8 cellular contexts compared by ENCODE assay signal in the genomic region with DNA sequence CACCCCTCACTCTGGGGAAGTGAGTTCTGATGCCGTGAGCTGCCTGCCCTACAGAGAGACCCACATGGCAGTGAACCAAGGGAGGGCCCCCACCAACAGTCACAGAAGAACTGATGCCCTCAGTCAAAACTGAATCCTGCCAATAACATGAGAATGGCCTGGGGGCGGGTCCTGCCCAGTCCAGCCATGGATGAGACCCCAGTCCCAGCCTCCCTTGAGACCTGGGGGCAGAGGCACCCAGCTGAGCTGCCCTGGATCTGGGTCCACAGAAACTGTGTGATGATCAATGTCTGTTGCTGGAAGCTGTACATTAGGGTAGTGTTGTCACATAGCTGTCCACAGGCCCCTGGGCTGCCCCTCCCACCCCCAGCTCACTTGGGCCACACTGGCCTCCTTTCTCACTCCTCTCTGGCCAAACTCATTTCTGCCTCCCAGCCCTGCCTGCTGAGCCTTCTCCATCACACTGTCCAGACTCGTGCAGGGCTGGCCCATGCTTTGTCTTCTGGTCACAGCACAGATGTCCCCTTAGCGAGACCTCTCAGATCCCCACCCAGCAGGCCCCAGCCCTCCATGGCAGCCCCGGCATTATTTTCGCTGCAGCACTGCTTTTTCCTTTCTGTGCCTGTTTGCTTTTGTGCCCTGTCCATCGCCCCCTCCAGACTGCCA. TPM values are rescaled to one million over a fixed set of nuclear protein-coding genes. Genes with fewer than 3 reads are reported as not detected.
DNase-seq lines count a peak whose midpoint lies in the region; ATAC-seq and TF ChIP-seq lines count a peak whose summit lies in the region.
"Had no signal": no experiment of that assay in that cellular context is flagged by ENCODE, and none has a peak within 500 bp of the region (broad histone marks: within the 10 kb centered on the region; RNA-seq: fewer than 3 reads in every experiment).

No MANE protein-coding gene starts in this region.

- H3K4me1 Mint-ChIP-seq in T-helper 17 cell (peaks cover 42% of the 10 kb centered on the region), endothelial cell (ENCODE audit: unreplicated experiment) (peaks cover 33% of the 10 kb centered on the region)

- H3K9me3 Mint-ChIP-seq in endothelial cell (ENCODE audit: unreplicated experiment) = no peaks in the 10 kb centered on the region

- H3K4me1 ChIP-seq in HAP-1 = peaks cover 18% of the 10 kb centered on the region
- peaks cover 15% of the 10 kb centered on the region for H3K4me1 ChIP-seq in skeletal muscle satellite cell (ENCODE audit: control insufficient read depth, insufficient read depth, low read length)

- no peak overlapping the region for H3K9ac ChIP-seq in skeletal muscle satellite cell (ENCODE audit: low read depth, low read length)

- peaks cover 5% of the 10 kb centered on the region; the same call in 1 of the 2 replicates for H3K36me3 ChIP-seq in HAP-1 (replicated peaks)
- H3K36me3 ChIP-seq in skeletal muscle satellite cell (ENCODE audit: insufficient read depth, low read length) = no peaks in the 10 kb centered on the region

- H3K9me3 ChIP-seq in HAP-1 = no peaks in the 10 kb centered on the region
- H3K9me3 ChIP-seq in T-helper 17 cell (ENCODE audit: control insufficient read depth, low read length, poor library complexity, severe bottlenecking) = no peaks in the 10 kb centered on the region
- no peaks in the 10 kb centered on the region for H3K9me3 ChIP-seq in skeletal muscle satellite cell (replicated peaks; ENCODE audit: low read length)

- DNase-seq in HAP-1 (ENCODE audit: low spot score in 2 of 2) (no peak), T-helper 17 cell (no peak), endothelial cell (ENCODE audit: low spot score) (no peak), NCI-H446 treated with DMSO at 0.1 percent for 48 hours (lab: John Stamatoyannopoulos, UW) (no peak), GOT3 (lab: John Stamatoyannopoulos, UW) (no peak)
- DNase-seq: foreskin melanocyte had no signal

- no peak for TF ChIP-seq CTCF in endothelial cell (IDR thresholded peaks at IDR 0.05; ENCODE audit: unreplicated experiment)

- H3K4me3 ChIP-seq in HAP-1 (peak overlapping the region; percentile 79), skeletal muscle satellite cell (ENCODE audit: low read length) (no peak overlapping the region)

- H3K27ac Mint-ChIP-seq in T-helper 17 cell = peak overlapping the region; percentile 100
- peak overlapping the region; percentile 62 for H3K27ac Mint-ChIP-seq in endothelial cell (ENCODE audit: unreplicated experiment)

- H3K36me3 Mint-ChIP-seq in T-helper 17 cell (ENCODE audit: low read depth) (no peaks in the 10 kb centered on the region), endothelial cell (ENCODE audit: low read depth, unreplicated experiment) (peaks cover 11% of the 10 kb centered on the region)

- ATAC-seq in T-helper 17 cell (no peak), HG03439 (IDR thresholded peaks at IDR 0.05; ENCODE audit: unreplicated experiment) (no peak)

- H3K27me3 Mint-ChIP-seq in T-helper 17 cell (no peaks in the 10 kb centered on the region), endothelial cell (ENCODE audit: unreplicated experiment) (peaks cover 23% of the 10 kb centered on the region)

- H3K27me3 ChIP-seq in HAP-1 (ENCODE audit: low read depth) (no peaks in the 10 kb centered on the region), skeletal muscle satellite cell (ENCODE audit: control insufficient read depth, insufficient read depth, low read length) (no peaks in the 10 kb centered on the region)

- H3K4me3 Mint-ChIP-seq in T-helper 17 cell (peak overlapping the region; percentile 92), endothelial cell (ENCODE audit: unreplicated experiment) (no peak overlapping the region)

- H3K4me2 ChIP-seq in skeletal muscle satellite cell (ENCODE audit: low read length) = peak overlapping the region; percentile 89

- in situ Hi-C loops in HAP-1 (cut with MboI; ENCODE audit: low sequenced_read_pairs) = no loop called here

RNA-seq across cellular contexts. Expression of a gene that starts 16.8 kb away (rescaled TPM):
- total RNA-seq in T-helper 17 cell (1 to 10 TPM; 2.2 to 2.3 TPM), endothelial cell (ENCODE audit: unreplicated experiment) (98.4 TPM)
- total RNA-seq in skeletal muscle satellite cell (2012; rRNA removed) = under 0.01 and 1.3 TPM in 2 replicates

RNA-seq across cellular contexts. Expression of a gene that starts 25.8 kb away (rescaled TPM):
- total RNA-seq in T-helper 17 cell (100 to 1,000 TPM; 150 to 236 TPM), endothelial cell (ENCODE audit: unreplicated experiment) (80.6 TPM)
- 15.0 and 18.1 TPM in 2 replicates for total RNA-seq in skeletal muscle satellite cell (2012; rRNA removed)

Comparison
In these comparisons a context has a peak if more than half of its experiments do, and no peak if none do; other contexts are left out.
1. RNA of a gene that starts 16.8 kb away (total RNA-seq): 98.4 TPM in endothelial cell (single experiment); 2.2 to 2.3 TPM in T-helper 17 cell; every median in the first group is over 10 times any median in the second.